ENCODE assay signal across 8 cellular contexts in genomic region chr7:106358103-106358663, GRCh38.
DNase-seq lines count a peak whose midpoint lies in the region; ATAC-seq and TF ChIP-seq lines count a peak whose summit lies in the region.
"Had no signal": no experiment of that assay in that cellular context is flagged by ENCODE, and none has a peak within 500 bp of the region (broad histone marks: within the 10 kb centered on the region; RNA-seq: fewer than 3 reads in every experiment).

No MANE protein-coding gene starts in this region.

- peaks cover 7% of the 10 kb centered on the region for H3K9me3 ChIP-seq in adipocyte (ENCODE audit: control insufficient read depth, low read length)

- no peaks in the 10 kb centered on the region for H3K36me3 ChIP-seq in adipocyte (ENCODE audit: control insufficient read depth, insufficient read depth, low read length, severe bottlenecking)

- DNase-seq in adipocyte (ENCODE audit: low read depth): peak; percentile 59
- DNase-seq in omental fat pad (ENCODE audit: low spot score): no peak
- DNase-seq in 8988T: no peak
- no peak for DNase-seq in putamen (ENCODE audit: low spot score)
- DNase-seq in NCI-H1105 (lab: John Stamatoyannopoulos, UW): no peak
- DNase-seq: effector memory CD4-positive, alpha-beta T cell had no signal

- ATAC-seq in GM19035 (IDR thresholded peaks at IDR 0.05; ENCODE audit: unreplicated experiment) (peak; percentile 47), HG02884 (IDR thresholded peaks at IDR 0.05; ENCODE audit: unreplicated experiment) (peak; percentile 70), omental fat pad (ENCODE audit: low FRiP score) (peak; percentile 89)

- H3K4me3 ChIP-seq in adipocyte (ENCODE audit: low read length): peak overlapping the region; percentile 60

- H3K9ac ChIP-seq in adipocyte (ENCODE audit: low read length): peak overlapping the region; percentile 64

- peaks cover 36% of the 10 kb centered on the region for H3K4me1 ChIP-seq in adipocyte (ENCODE audit: control insufficient read depth, insufficient read depth, low read length)

- no peaks in the 10 kb centered on the region for H3K27me3 ChIP-seq in adipocyte (replicated peaks; ENCODE audit: control insufficient read depth, insufficient read depth, low read length)

- TF ChIP-seq CTCF in omental fat pad (IDR thresholded peaks at IDR 0.05): no peak
